In genomic region chr6:29017428-29017802, GRCh38 we compare ENCODE assay signal across 12 cellular contexts. TPM values are rescaled to one million over a fixed set of nuclear protein-coding genes. Genes with fewer than 3 reads are reported as not detected.
DNase-seq lines count a peak whose midpoint lies in the region; ATAC-seq, FAIRE-seq and TF ChIP-seq lines count a peak whose summit lies in the region.
"Had no signal": no experiment of that assay in that cellular context is flagged by ENCODE, and none has a peak within 500 bp of the region (broad histone marks: within the 10 kb centered on the region; RNA-seq: fewer than 3 reads in every experiment).

No MANE protein-coding gene starts in this region.

- no peak overlapping the region for H3K9ac ChIP-seq in KMS-11
- H3K9ac ChIP-seq in GM12878 (ENCODE audit: control insufficient read depth, insufficient read depth, low read length), result no peak overlapping the region
- no peak overlapping the region for H3K9ac ChIP-seq in neural progenitor cell

- RAD21 ChIA-PET in GM12878 (lab: Charles Lee; ENCODE audit: unreplicated experiment), result no interaction called here

- DNase-seq in T-helper 2 cell treated with Interferon-gamma antibody and Interleukin-4, amounts not matched to agents 5 μg/mL and 100 μg/mL, for 36 hours (ENCODE audit: low spot score), result no peak
- DNase-seq in T-helper 2 cell (no peak), GM12878 (ENCODE audit: low read depth, low spot score) (no peak), neural progenitor cell (ENCODE audit: low spot score) (no peak), LoVo (ENCODE audit: low spot score) (no peak), mucosa of gallbladder (ENCODE audit: low spot score) (no peak), HK-2 (ENCODE audit: unreplicated experiment) (no peak)

- TF ChIP-seq POLR2A in GM12878 (IDR thresholded peaks at IDR 0.05; ENCODE audit: low read depth, low read length), result no peak

- H3K4me3 Mint-ChIP-seq in T-helper 2 cell treated with Interferon-gamma antibody and Interleukin-4, amounts not matched to agents 5 μg/mL and 100 μg/mL, for 36 hours, result peak overlapping the region; percentile 87
- peak overlapping the region; percentile 92 for H3K4me3 Mint-ChIP-seq in neural progenitor cell

- H3K27ac ChIP-seq in KMS-11, result no peak overlapping the region
- H3K27ac ChIP-seq in GM12878 (ENCODE audit: control insufficient read depth, insufficient read depth), result no peak overlapping the region
- no peak overlapping the region for H3K27ac ChIP-seq in neural progenitor cell

- peaks cover 37% of the 10 kb centered on the region for H3K27me3 Mint-ChIP-seq in T-helper 2 cell treated with Interferon-gamma antibody and Interleukin-4, amounts not matched to agents 5 μg/mL and 100 μg/mL, for 36 hours (ENCODE audit: low read depth)
- peaks cover 2% of the 10 kb centered on the region for H3K27me3 Mint-ChIP-seq in neural progenitor cell (ENCODE audit: insufficient read depth, low read depth)

- peak overlapping the region; percentile 87 for H3K27ac Mint-ChIP-seq in T-helper 2 cell treated with Interferon-gamma antibody and Interleukin-4, amounts not matched to agents 5 μg/mL and 100 μg/mL, for 36 hours
- no peak overlapping the region for H3K27ac Mint-ChIP-seq in neural progenitor cell

- H3F3A ChIP-seq in neural progenitor cell (ENCODE audit: low read depth), result peaks cover 8% of the 10 kb centered on the region

- no peak for FAIRE-seq in GM12878 (lab: Jason Lieb, UNC)
- FAIRE-seq: small intestine had no signal

- no peaks in the 10 kb centered on the region for H3K36me3 ChIP-seq in KMS-11 (ENCODE audit: insufficient read depth)
- H3K36me3 ChIP-seq in GM12878 (ENCODE audit: control insufficient read depth in 2 of 2, insufficient read depth in 2 of 2, low read length in 1 of 2), result no peaks in the 10 kb centered on the region
- no peaks in the 10 kb centered on the region for H3K36me3 ChIP-seq in neural progenitor cell
- H3K36me3 ChIP-seq: transverse colon had no signal

- BruUV-seq in GM12878 (replicated peaks; lab: Mats Ljungman, UMichigan), result no TSS peak

- H3K9me3 Mint-ChIP-seq in T-helper 2 cell treated with Interferon-gamma antibody and Interleukin-4, amounts not matched to agents 5 μg/mL and 100 μg/mL, for 36 hours, result peaks cover 6% of the 10 kb centered on the region
- peaks cover 6% of the 10 kb centered on the region for H3K9me3 Mint-ChIP-seq in neural progenitor cell

- CTCF ChIA-PET in GM12878 (lab: Yijun Ruan, JAX), result interaction anchor here (4.4 kb wide), 1 partner anchor 180 kb away, joined by 31 read pairs; no protein-coding TSS in a partner anchor

- H3K79me2 ChIP-seq in KMS-11 (ENCODE audit: insufficient read depth, low read depth), result no peaks in the 10 kb centered on the region
- H3K79me2 ChIP-seq in GM12878 (ENCODE audit: control insufficient read depth, insufficient read depth, low read length), result no peaks in the 10 kb centered on the region
- H3K79me2 ChIP-seq in neural progenitor cell (ENCODE audit: low read depth), result no peaks in the 10 kb centered on the region

- POLR2A ChIA-PET in GM12878 (lab: Charles Lee), result no interaction called here

- TF ChIP-seq RAD21 in GM12878 (IDR thresholded peaks at IDR 0.05; ENCODE audit: insufficient read depth, low read depth, low read length), result no peak

- H3K4me2 ChIP-seq in KMS-11 (peak overlapping the region; percentile 61; the same call in 1 of the 2 replicates), GM12878 (ENCODE audit: control insufficient read depth, insufficient read depth) (peak overlapping the region; percentile 77), neural progenitor cell (peak overlapping the region; percentile 87)

- no peaks in the 10 kb centered on the region for H3K4me1 ChIP-seq in KMS-11 (ENCODE audit: low read depth, poor library complexity, severe bottlenecking)
- no peaks in the 10 kb centered on the region for H3K4me1 ChIP-seq in GM12878 (ENCODE audit: control insufficient read depth, insufficient read depth, low read length)
- H3K4me1 ChIP-seq in neural progenitor cell, result no peaks in the 10 kb centered on the region

- intact Hi-C loops in GM12878 (cut with micrococcal nuclease; ENCODE audit: unreplicated experiment), result loop anchor here (1.0 to 5.0 kb wide), 6 partner anchors 35 to 570 kb away; partner anchors contain the start of gene OR2H2

- H3K4me1 Mint-ChIP-seq in T-helper 2 cell treated with Interferon-gamma antibody and Interleukin-4, amounts not matched to agents 5 μg/mL and 100 μg/mL, for 36 hours (ENCODE audit: low read depth), result peaks cover 19% of the 10 kb centered on the region
- H3K4me1 Mint-ChIP-seq in neural progenitor cell, result peaks cover 3% of the 10 kb centered on the region

- TF ChIP-seq EP300 in GM12878 (IDR thresholded peaks at IDR 0.05; ENCODE audit: borderline replicate concordance in 1 of 2, control insufficient read depth in 1 of 2, low read depth in 2 of 2, low read length in 2 of 2), result no peak

- no peaks in the 10 kb centered on the region; the same call in 2 of the 3 replicates for H3K9me3 ChIP-seq in GM12878 (replicated peaks; ENCODE audit: control insufficient read depth, insufficient read depth, low read length)
- H3K9me3 ChIP-seq in neural progenitor cell (ENCODE audit: low read depth), result no peaks in the 10 kb centered on the region
- H3K9me3 ChIP-seq: transverse colon had no signal

- TF ChIP-seq CTCF in KMS-11 (conservative IDR thresholded peaks at IDR 0.05; ENCODE audit: low read depth, low read length) (peak; percentile 34), GM12878 (IDR thresholded peaks at IDR 0.05 in 2 of 3, conservative IDR thresholded peaks at IDR 0.05 in 1 of 3; ENCODE audit: control insufficient read depth in 2 of 3, extremely low read depth in 1 of 3, insufficient read depth in 1 of 3, low read depth in 3 of 3, low read length in 3 of 3) (no peak), neural progenitor cell (IDR thresholded peaks at IDR 0.05) (no peak)

- H3K27me3 ChIP-seq in KMS-11 (ENCODE audit: insufficient read depth, low read depth) (no peaks in the 10 kb centered on the region), GM12878 (replicated peaks in 1 of 2; ENCODE audit: control insufficient read depth in 2 of 2, insufficient read depth in 2 of 2, low read length in 1 of 2) (no peaks in the 10 kb centered on the region; a peak in 2 of 4 replicates), neural progenitor cell (peaks cover 36% of the 10 kb centered on the region)

- no peaks in the 10 kb centered on the region for H4K20me1 ChIP-seq in KMS-11 (ENCODE audit: insufficient read depth)
- no peaks in the 10 kb centered on the region for H4K20me1 ChIP-seq in GM12878 (ENCODE audit: control insufficient read depth, insufficient read depth)
- H4K20me1 ChIP-seq in neural progenitor cell (ENCODE audit: low read depth), result no peaks in the 10 kb centered on the region

- H3K4me3 ChIP-seq in KMS-11 (IDR thresholded peaks at IDR 0.05; ENCODE audit: insufficient read depth, low read depth, low read length) (no peak overlapping the region), GM12878 (no peak overlapping the region), neural progenitor cell (peak overlapping the region; percentile 76)

- WGBS in GM12878 (ENCODE audit: insufficient coverage, insufficient replicate concordance, low lambda C conversion rate, missing lambda C conversion rate), result 33% methylated on average over 3 of the region's 3 CpGs

- ATAC-seq in GM12878, result no peak

- SMC1A ChIA-PET in GM12878 (lab: Charles Lee; ENCODE audit: uncharacterized antibody, unreplicated experiment), result no interaction called here

- peaks cover 3% of the 10 kb centered on the region for H3K36me3 Mint-ChIP-seq in T-helper 2 cell treated with Interferon-gamma antibody and Interleukin-4, amounts not matched to agents 5 μg/mL and 100 μg/mL, for 36 hours (ENCODE audit: low read depth)
- no peaks in the 10 kb centered on the region for H3K36me3 Mint-ChIP-seq in neural progenitor cell

- H2AFZ ChIP-seq in KMS-11 (ENCODE audit: low read depth) (peak overlapping the region; percentile 99; the same call in 1 of the 2 replicates), GM12878 (ENCODE audit: control insufficient read depth, low read depth, low read length) (no peak overlapping the region), neural progenitor cell (replicated peaks) (no peak overlapping the region)

- in situ Hi-C loops in GM12878 (cut with MboI), result loop anchor here (5.0 kb wide), 2 partner anchors 180 to 330 kb away; no protein-coding TSS in a partner anchor

RNA-seq across cellular contexts. Expression of gene ZNF311, which starts 12.3 kb away (rescaled TPM):
- total RNA-seq in GM12878 (2013; cell fraction: nucleolus; rRNA removed), result not detected in 2 replicates
- not detected in 2 replicates for total RNA-seq in GM12878 (2014; rRNA removed)
- not detected in 2 replicates for total RNA-seq in GM12878 (2014; rRNA removed; fragmentation: Illumina TruSeq; extraction: Trizol)
- total RNA-seq in GM12878 (2021), result not detected in 2 replicates
- not detected for polyA plus RNA-seq in GM12878 (2011; ENCODE audit: low read depth)
- polyA plus RNA-seq in GM12878 (2011; rRNA removed), result 0.03 and 0.07 TPM in 2 replicates
- not detected in 2 replicates for polyA plus RNA-seq in GM12878 (2011; cell fraction: cytosol; rRNA removed)
- polyA plus RNA-seq in GM12878 (2011; cell fraction: nucleus; rRNA removed), result 0.04 and 0.07 TPM in 2 replicates
- polyA plus RNA-seq in GM12878 (2012), result 0.03 TPM in 1 of 2 replicates, not detected in the other
- polyA plus RNA-seq in GM12878 (2014; fragmentation: Illumina TruSeq; extraction: Trizol), result not detected in 2 replicates
- polyA plus RNA-seq in GM12878 (2014; fragmentation: Nextera tagmentation; extraction: Ambion mirVana), result not detected
- polyA plus RNA-seq in GM12878 (2014; rRNA removed), result not detected in 2 replicates
- polyA plus RNA-seq in GM12878 (2016; fragmentation: Nextera tagmentation; extraction: Ambion mirVana), result not detected
- polyA minus RNA-seq in GM12878 (2011; rRNA and poly(A)+ RNA removed), result not detected in 2 replicates
- polyA minus RNA-seq in GM12878 (2011; cell fraction: cytosol; rRNA and poly(A)+ RNA removed), result not detected in 2 replicates
- not detected in 2 replicates for polyA minus RNA-seq in GM12878 (2011; cell fraction: nucleus; rRNA and poly(A)+ RNA removed)
- total RNA-seq in neural progenitor cell (ENCODE audit: low replicate concordance), result 1.9 and 2.0 TPM in 2 replicates
- 2.8 TPM for total RNA-seq in mucosa of gallbladder

RNA-seq across cellular contexts. Expression of gene OR2W1, which starts 27.6 kb away (rescaled TPM):
- total RNA-seq in GM12878 (2013; cell fraction: nucleolus; rRNA removed), result not detected in 2 replicates
- total RNA-seq in GM12878 (2014; rRNA removed) (not detected in 2 replicates), GM12878 (2014; rRNA removed; fragmentation: Illumina TruSeq; extraction: Trizol) (not detected in 2 replicates), GM12878 (2021) (not detected in 2 replicates), neural progenitor cell (ENCODE audit: low replicate concordance) (not detected in 2 replicates), mucosa of gallbladder (not detected)
- polyA plus RNA-seq in GM12878 (2011; ENCODE audit: low read depth), result not detected
- polyA plus RNA-seq in GM12878 (2011; rRNA removed) (not detected in 2 replicates), GM12878 (2014; fragmentation: Illumina TruSeq; extraction: Trizol) (not detected in 2 replicates), GM12878 (2014; fragmentation: Nextera tagmentation; extraction: Ambion mirVana) (not detected), GM12878 (2014; rRNA removed) (not detected in 2 replicates), GM12878 (2016; fragmentation: Nextera tagmentation; extraction: Ambion mirVana) (not detected)
- not detected in 2 replicates for polyA plus RNA-seq in GM12878 (2011; cell fraction: cytosol; rRNA removed)
- not detected in 2 replicates for polyA plus RNA-seq in GM12878 (2011; cell fraction: nucleus; rRNA removed)
- not detected in 2 replicates for polyA plus RNA-seq in GM12878 (2012)
- not detected in 2 replicates for polyA minus RNA-seq in GM12878 (2011; rRNA and poly(A)+ RNA removed)
- not detected in 2 replicates for polyA minus RNA-seq in GM12878 (2011; cell fraction: cytosol; rRNA and poly(A)+ RNA removed)
- polyA minus RNA-seq in GM12878 (2011; cell fraction: nucleus; rRNA and poly(A)+ RNA removed), result not detected in 2 replicates
- total RNA-seq: glomerular endothelial cell, left cardiac atrium, transverse colon had no signal
- polyA plus RNA-seq: small intestine had no signal
